ENCODE assay signal across 9 cellular contexts in the genomic region with DNA sequence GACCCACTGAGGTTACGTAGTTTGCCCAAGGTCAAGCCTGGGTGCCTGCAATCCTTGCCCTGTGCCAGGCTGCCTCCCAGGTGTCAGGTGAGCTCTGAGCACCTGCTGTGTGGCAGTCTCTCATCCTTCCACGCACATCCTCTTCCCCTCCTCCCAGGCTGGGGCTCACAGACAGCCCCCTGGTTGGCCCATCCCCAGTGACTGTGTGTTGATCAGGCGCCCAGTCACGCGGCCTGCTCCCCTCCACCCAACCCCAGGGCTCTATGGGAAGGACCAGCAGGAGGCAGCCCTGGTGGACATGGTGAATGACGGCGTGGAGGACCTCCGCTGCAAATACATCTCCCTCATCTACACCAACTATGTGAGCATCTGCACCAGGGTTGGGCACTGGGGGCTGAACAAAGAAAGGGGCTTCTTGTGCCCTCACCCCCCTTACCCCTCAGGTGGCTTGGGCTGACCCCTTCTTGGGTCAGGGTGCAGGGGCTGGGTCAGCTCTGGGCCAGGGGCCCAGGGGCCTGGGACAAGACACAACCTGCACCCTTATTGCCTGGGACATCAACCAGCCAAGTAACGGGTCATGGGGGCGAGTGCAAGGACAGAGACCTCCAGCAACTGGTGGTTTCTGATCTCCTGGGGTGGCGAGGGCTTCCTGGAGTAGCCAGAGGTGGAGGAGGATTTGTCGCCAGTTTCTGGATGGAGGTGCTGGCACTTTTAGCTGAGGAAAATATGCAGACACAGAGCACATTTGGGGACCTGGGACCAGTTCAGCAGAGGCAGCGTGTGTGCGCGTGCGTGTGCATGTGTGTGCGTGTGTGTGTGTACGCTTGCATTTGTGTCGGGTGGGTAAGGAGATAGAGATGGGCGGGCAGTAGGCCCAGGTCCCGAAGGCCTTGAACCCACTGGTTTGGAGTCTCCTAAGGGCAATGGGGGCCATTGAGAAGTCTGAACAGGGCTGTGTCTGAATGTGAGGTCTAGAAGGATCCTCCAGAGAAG. TPM values are rescaled to one million over a fixed set of nuclear protein-coding genes. Genes with fewer than 3 reads are reported as not detected.
A peak's percentile ranks its signal among the peaks of the same experiment; 100 is the strongest.
DNase-seq lines count a peak whose midpoint lies in the region; ATAC-seq, FAIRE-seq and TF ChIP-seq lines count a peak whose summit lies in the region.
"Had no signal": no experiment of that assay in that cellular context is flagged by ENCODE, and none has a peak within 500 bp of the region (broad histone marks: within the 10 kb centered on the region; RNA-seq: fewer than 3 reads in every experiment).

No MANE protein-coding gene starts in this region.

- no peak overlapping the region for H2BK15ac ChIP-seq in mesenchymal stem cell (ENCODE audit: low read depth, poor library complexity, severe bottlenecking)

- no peak for TF ChIP-seq EP300 in K562 (IDR thresholded peaks at IDR 0.05; ENCODE audit: low read length)

- peak overlapping the region; percentile 77 for H4K91ac ChIP-seq in mesenchymal stem cell (ENCODE audit: low read length)

- H2AFZ ChIP-seq in K562 (ENCODE audit: low read depth, low read length) = no peak overlapping the region
- no peak overlapping the region for H2AFZ ChIP-seq in mesenchymal stem cell (ENCODE audit: low read depth, low read length)

- H3K27me3 ChIP-seq in heart right ventricle (no peaks in the 10 kb centered on the region), K562 (ENCODE audit: control insufficient read depth in 2 of 2, insufficient read depth in 2 of 2, low read length in 2 of 2) (no peaks in the 10 kb centered on the region), mesenchymal stem cell (ENCODE audit: control insufficient read depth in 1 of 2, insufficient read depth in 1 of 2, low read length in 2 of 2) (peaks cover 0 to 19% of the 10 kb centered on the region in 2 experiments), vagina (no peaks in the 10 kb centered on the region)

- no TSS peak for BruUV-seq in K562 (replicated peaks; lab: Mats Ljungman, UMichigan)

- no peak for DNase-seq in heart right ventricle
- DNase-seq in Right ventricle myocardium inferior (ENCODE audit: missing footprints) = no peak
- peak; percentile 25 to 59 (median 54) for DNase-seq in K562 (ENCODE audit: extremely low read depth in 1 of 4, low spot score in 3 of 4)
- peak; percentile 21 for DNase-seq in mesenchymal stem cell
- no peak for DNase-seq in vagina (ENCODE audit: extremely low spot score in 2 of 2)
- no peak for DNase-seq in putamen (ENCODE audit: low spot score)
- no peak for DNase-seq in T1000 (lab: John Stamatoyannopoulos, UW)
- DNase-seq: NCI-H226 had no signal

- no peak for TF ChIP-seq RAD21 in K562 (CRISPR knock-in tag; conservative IDR thresholded peaks at IDR 0.05 in 1 of 2, IDR thresholded peaks at IDR 0.05 in 1 of 2)

- intact Hi-C loops in heart right ventricle (cut with DNase I) = loop anchor here in 2 of 10 donors (5.0 to 10.0 kb wide), 2 partner anchors 78 to 80 kb away; a partner anchor contains a TSS
- intact Hi-C loops in Right ventricle myocardium inferior (cut with DNase I) = loop anchor here (1.0 kb wide), 1 partner anchor 21 kb away; a partner anchor contains a TSS
- intact Hi-C loops in K562 (cut with micrococcal nuclease) = loop anchor here (5.0 kb wide), 3 partner anchors 78 to 233 kb away; a partner anchor contains a TSS
- intact Hi-C loops in vagina (cut with DNase I) = loop anchor here (5.0 kb wide), 1 partner anchor 78 kb away; a partner anchor contains a TSS

- peak overlapping the region in 1 of 2 experiments; percentile 8 for H3K14ac ChIP-seq in mesenchymal stem cell (ENCODE audit: low read length in 2 of 2)

- peak overlapping the region in 9 of 10 donors; percentile 51 to 92 (median 80) for H3K4me3 ChIP-seq in heart right ventricle
- peak overlapping the region; percentile 62 for H3K4me3 ChIP-seq in K562
- peak overlapping the region; percentile 84 to 85 for H3K4me3 ChIP-seq in mesenchymal stem cell (ENCODE audit: insufficient read depth in 1 of 2, low read depth in 1 of 2, low read length in 2 of 2)
- H3K4me3 ChIP-seq in vagina = peak overlapping the region; percentile 97

- H3K9me1 ChIP-seq in K562 (ENCODE audit: control insufficient read depth, insufficient read depth, low read length) = peaks cover 5% of the 10 kb centered on the region

- peaks cover 43% of the 10 kb centered on the region for H3K79me2 ChIP-seq in K562 (ENCODE audit: control insufficient read depth, insufficient read depth, low read length)

- CTCF ChIA-PET in K562 (lab: Yijun Ruan, JAX; ENCODE audit: low intra/inter-chr PET ratio) = no interaction called here

- H4K20me1 ChIP-seq in K562 (replicated peaks; ENCODE audit: control insufficient read depth, insufficient read depth, low read length) = peaks cover 14% of the 10 kb centered on the region; the same call in 1 of the 2 replicates

- peaks cover 0 to 46% (median 6%) of the 10 kb centered on the region in 9 donors for H3K36me3 ChIP-seq in heart right ventricle
- peaks cover 41% of the 10 kb centered on the region for H3K36me3 ChIP-seq in K562 (ENCODE audit: control insufficient read depth, insufficient read depth, low read length)
- peaks cover 27 to 39% of the 10 kb centered on the region in 2 experiments for H3K36me3 ChIP-seq in mesenchymal stem cell (ENCODE audit: control insufficient read depth in 1 of 2, insufficient read depth in 2 of 2, low read depth in 1 of 2, low read length in 2 of 2)
- peaks cover 0 to 29% of the 10 kb centered on the region in 2 donors for H3K36me3 ChIP-seq in vagina

- H2BK120ac ChIP-seq in mesenchymal stem cell (ENCODE audit: low read depth, low read length) = peak overlapping the region; percentile 35

- FAIRE-seq in K562 (lab: Jason Lieb, UNC) = no peak

- 87 to 92% methylated on average over 21 of the region's 21 CpGs for WGBS in heart right ventricle, 2 donors
- 72% methylated on average over 21 of the region's 21 CpGs for WGBS in K562 (ENCODE audit: insufficient coverage, low coverage, missing lambda C conversion rate)
- 85% methylated on average over 21 of the region's 21 CpGs for WGBS in mesenchymal stem cell

- no peak for TF ChIP-seq CTCF in heart right ventricle (IDR thresholded peaks at IDR 0.05)
- TF ChIP-seq CTCF in K562 (IDR thresholded peaks at IDR 0.05 in 2 of 3, conservative IDR thresholded peaks at IDR 0.05 in 1 of 3; ENCODE audit: insufficient read depth in 2 of 3, low read depth in 1 of 3, low read length in 3 of 3) = no peak
- no peak for TF ChIP-seq CTCF in vagina (IDR thresholded peaks at IDR 0.05)

- no peak overlapping the region for H2AK5ac ChIP-seq in mesenchymal stem cell (ENCODE audit: low read length, severe bottlenecking)

- H3K4me1 ChIP-seq in heart right ventricle = peaks cover 0 to 42% (median 16%) of the 10 kb centered on the region in 9 donors
- peaks cover 21 to 42% of the 10 kb centered on the region in 2 experiments; a peak in 4 of 5 replicates for H3K4me1 ChIP-seq in K562 (replicated peaks in 1 of 2; ENCODE audit: control insufficient read depth in 2 of 2, insufficient read depth in 2 of 2, low read length in 2 of 2)
- H3K4me1 ChIP-seq in mesenchymal stem cell (ENCODE audit: control insufficient read depth, insufficient read depth, low read depth, low read length) = peaks cover 33% of the 10 kb centered on the region
- peaks cover 37% of the 10 kb centered on the region for H3K4me1 ChIP-seq in vagina

- no peak for TF ChIP-seq POLR2A in K562 (conservative IDR thresholded peaks at IDR 0.05)
- peak in 1 of 2 donors; percentile 12 for TF ChIP-seq POLR2A in vagina (IDR thresholded peaks at IDR 0.05)

- H3K9me3 ChIP-seq in heart right ventricle (no peaks in the 10 kb centered on the region), K562 (replicated peaks; ENCODE audit: control insufficient read depth, insufficient read depth, low read depth, low read length) (no peaks in the 10 kb centered on the region), mesenchymal stem cell (ENCODE audit: control insufficient read depth, low read length) (no peaks in the 10 kb centered on the region), vagina (no peaks in the 10 kb centered on the region)

- peak overlapping the region; percentile 16 for H4K8ac ChIP-seq in mesenchymal stem cell (ENCODE audit: low read length)

- H3K4ac ChIP-seq in mesenchymal stem cell (ENCODE audit: low read depth in 1 of 2, low read length in 2 of 2) = peak overlapping the region; percentile 20 to 46

- peak overlapping the region; percentile 82 to 100 (median 97) for H3K27ac ChIP-seq in heart right ventricle
- peak overlapping the region; percentile 89 for H3K27ac ChIP-seq in K562 (ENCODE audit: extremely low read depth, low read depth, low read length)
- H3K27ac ChIP-seq in mesenchymal stem cell (ENCODE audit: low read length, poor library complexity, severe bottlenecking) = no peak overlapping the region
- peak overlapping the region; percentile 99 for H3K27ac ChIP-seq in vagina

- ATAC-seq in heart right ventricle = peak in 1 of 8 donors; percentile 4
- ATAC-seq in Right ventricle myocardium inferior = no peak
- ATAC-seq in K562 = peak; percentile 14; the same call in 2 of the 3 replicates
- ATAC-seq in HG03432 (IDR thresholded peaks at IDR 0.05; ENCODE audit: unreplicated experiment) = no peak

- H3K23ac ChIP-seq in mesenchymal stem cell (ENCODE audit: low read length in 2 of 2) = no peak overlapping the region

- H3K4me2 ChIP-seq in K562 (ENCODE audit: insufficient read depth, low read length) (peak overlapping the region; percentile 87), mesenchymal stem cell (ENCODE audit: low read length, poor library complexity, severe bottlenecking) (peak overlapping the region; percentile 76)

- no peak overlapping the region for H2BK12ac ChIP-seq in mesenchymal stem cell (ENCODE audit: low read length in 2 of 2)

- H3K79me1 ChIP-seq in mesenchymal stem cell (replicated peaks; ENCODE audit: low read length, poor library complexity, severe bottlenecking) = peaks cover 4% of the 10 kb centered on the region

- peak overlapping the region; percentile 34 to 94 for H3K18ac ChIP-seq in mesenchymal stem cell (ENCODE audit: low read depth in 1 of 2, low read length in 2 of 2)

- POLR2A ChIA-PET in K562 (lab: Yijun Ruan, JAX) = interaction anchor here (0.7 to 2.7 kb wide), 9 partner anchors 9 to 184 kb away, joined by 3 to 15 read pairs (median 6); a partner anchor contains a TSS

- H2BK5ac ChIP-seq in mesenchymal stem cell (ENCODE audit: low read depth, low read length, poor library complexity, severe bottlenecking) = no peak overlapping the region

- H3K9ac ChIP-seq in K562 (ENCODE audit: insufficient read depth in 1 of 2, low read depth in 2 of 2, low read length in 2 of 2) = peak overlapping the region; percentile 89 to 99
- peak overlapping the region; percentile 92 for H3K9ac ChIP-seq in mesenchymal stem cell (ENCODE audit: low read length)

- in situ Hi-C loops in K562 (cut with MboI) = no loop called here

RNA-seq across cellular contexts. Expression of a gene that starts 1.6 kb away (rescaled TPM):
- total RNA-seq in heart right ventricle = 100 to 1,000 TPM; 249 to 430 (median 303) TPM
- polyA plus RNA-seq in heart right ventricle = 100 to 1,000 TPM; 462 to 642 TPM
- total RNA-seq in Right ventricle myocardium inferior = 393 TPM
- total RNA-seq in K562 (2011; cell fraction: chromatin; rRNA removed; ENCODE audit: low replicate concordance) = 78.9 and 217 TPM in 2 replicates
- 419 and 483 TPM in 2 replicates for total RNA-seq in K562 (2011; cell fraction: nucleolus; rRNA removed)
- 278 and 289 TPM in 2 replicates for total RNA-seq in K562 (2011; cell fraction: nucleoplasm; rRNA removed)
- total RNA-seq in K562 (2014; rRNA removed) = 2,150 and 3,084 TPM in 2 replicates
- total RNA-seq in K562 (2014; rRNA removed; fragmentation: Illumina TruSeq; extraction: Trizol) = 412 and 592 TPM in 2 replicates
- total RNA-seq in K562 (2015; rRNA removed; fragmentation: Illumina TruSeq; extraction: Trizol) = 1,399 and 1,422 TPM in 2 replicates
- total RNA-seq in K562 (2021) = 1,400 and 1,492 TPM in 2 replicates
- polyA plus RNA-seq in K562 (2011; rRNA removed) = 910 and 997 TPM in 2 replicates
- 1,621 and 2,879 TPM in 2 replicates for polyA plus RNA-seq in K562 (2011; cell fraction: cytosol; rRNA removed)
- polyA plus RNA-seq in K562 (2011; cell fraction: nucleus; rRNA removed) = 798 and 965 TPM in 2 replicates
- polyA plus RNA-seq in K562 (2012) = 1,622 and 1,822 TPM in 2 replicates
- 1,177 and 1,409 TPM in 2 replicates for polyA plus RNA-seq in K562 (2014; fragmentation: Illumina TruSeq; extraction: Trizol)
- polyA plus RNA-seq in K562 (2014; fragmentation: Nextera tagmentation; extraction: Ambion mirVana) = 1,000 to 10,000 TPM in 1 of 2 experiments, 100 to 1,000 TPM in 1; 739 to 1,204 TPM
- polyA plus RNA-seq in K562 (2014; rRNA removed) = 1,679 and 1,695 TPM in 2 replicates
- 380 and 408 TPM in 2 replicates for polyA minus RNA-seq in K562 (2011; rRNA and poly(A)+ RNA removed)
- polyA minus RNA-seq in K562 (2011; cell fraction: cytosol; rRNA and poly(A)+ RNA removed) = 440 and 451 TPM in 2 replicates
- 118 and 167 TPM in 2 replicates for polyA minus RNA-seq in K562 (2011; cell fraction: nucleus; rRNA and poly(A)+ RNA removed)
- 535 TPM for polyA plus RNA-seq in mesenchymal stem cell (2013, experiment 1 of 2)
- 543 TPM for polyA plus RNA-seq in mesenchymal stem cell (2013, experiment 2 of 2)
- total RNA-seq in vagina = 2,739 TPM

RNA-seq across cellular contexts. Expression of a gene that starts 21.6 kb away (rescaled TPM):
- total RNA-seq in heart right ventricle = 100 to 1,000 TPM; 406 to 712 (median 638) TPM
- 100 to 1,000 TPM; 295 to 387 TPM for polyA plus RNA-seq in heart right ventricle
- 724 TPM for total RNA-seq in Right ventricle myocardium inferior
- 348 and 937 TPM in 2 replicates for total RNA-seq in K562 (2011; cell fraction: chromatin; rRNA removed; ENCODE audit: low replicate concordance)
- total RNA-seq in K562 (2011; cell fraction: nucleolus; rRNA removed) = 683 and 713 TPM in 2 replicates
- 505 and 528 TPM in 2 replicates for total RNA-seq in K562 (2011; cell fraction: nucleoplasm; rRNA removed)
- 408 and 468 TPM in 2 replicates for total RNA-seq in K562 (2014; rRNA removed)
- total RNA-seq in K562 (2014; rRNA removed; fragmentation: Illumina TruSeq; extraction: Trizol) = 111 and 135 TPM in 2 replicates
- 242 and 251 TPM in 2 replicates for total RNA-seq in K562 (2015; rRNA removed; fragmentation: Illumina TruSeq; extraction: Trizol)
- total RNA-seq in K562 (2021) = 404 and 408 TPM in 2 replicates
- 172 and 261 TPM in 2 replicates for polyA plus RNA-seq in K562 (2011; rRNA removed)
- polyA plus RNA-seq in K562 (2011; cell fraction: cytosol; rRNA removed) = 251 and 329 TPM in 2 replicates
- polyA plus RNA-seq in K562 (2011; cell fraction: nucleus; rRNA removed) = 669 and 851 TPM in 2 replicates
- polyA plus RNA-seq in K562 (2012) = 286 and 337 TPM in 2 replicates
- 209 and 273 TPM in 2 replicates for polyA plus RNA-seq in K562 (2014; fragmentation: Illumina TruSeq; extraction: Trizol)
- 10 to 100 TPM; 10.8 to 32.9 TPM for polyA plus RNA-seq in K562 (2014; fragmentation: Nextera tagmentation; extraction: Ambion mirVana)
- polyA plus RNA-seq in K562 (2014; rRNA removed) = 423 and 426 TPM in 2 replicates
- polyA minus RNA-seq in K562 (2011; rRNA and poly(A)+ RNA removed) = 81.2 and 91.3 TPM in 2 replicates
- polyA minus RNA-seq in K562 (2011; cell fraction: cytosol; rRNA and poly(A)+ RNA removed) = 141 and 202 TPM in 2 replicates
- 134 and 170 TPM in 2 replicates for polyA minus RNA-seq in K562 (2011; cell fraction: nucleus; rRNA and poly(A)+ RNA removed)
- polyA plus RNA-seq in mesenchymal stem cell (2013, experiment 1 of 2) = 65.0 TPM
- polyA plus RNA-seq in mesenchymal stem cell (2013, experiment 2 of 2) = 60.8 TPM
- total RNA-seq in vagina = 254 TPM

RNA-seq across cellular contexts. Expression of a gene that starts 44.6 kb away (rescaled TPM):
- total RNA-seq in heart right ventricle (10 to 100 TPM; 40.5 to 93.4 (median 51.7) TPM), Right ventricle myocardium inferior (104 TPM), K562 (2014; rRNA removed) (23.8 and 36.3 TPM in 2 replicates), K562 (2014; rRNA removed; fragmentation: Illumina TruSeq; extraction: Trizol) (1.5 and 2.0 TPM in 2 replicates), K562 (2015; rRNA removed; fragmentation: Illumina TruSeq; extraction: Trizol) (6.2 and 6.6 TPM in 2 replicates), K562 (2021) (26.7 and 27.8 TPM in 2 replicates), vagina (23.8 TPM)
- polyA plus RNA-seq in heart right ventricle (100 to 1,000 TPM in 1 of 2 donors, 10 to 100 TPM in 1; 48.1 to 107 TPM), K562 (2011; rRNA removed) (4.3 and 6.2 TPM in 2 replicates), K562 (2014; fragmentation: Illumina TruSeq; extraction: Trizol) (5.0 and 14.0 TPM in 2 replicates), K562 (2014; fragmentation: Nextera tagmentation; extraction: Ambion mirVana) (under 1 TPM; 0.23 to 0.85 TPM), K562 (2014; rRNA removed) (21.7 and 27.2 TPM in 2 replicates)
- total RNA-seq in K562 (2011; cell fraction: chromatin; rRNA removed; ENCODE audit: low replicate concordance) = 2.8 and 15.1 TPM in 2 replicates
- total RNA-seq in K562 (2011; cell fraction: nucleolus; rRNA removed) = 22.0 and 23.0 TPM in 2 replicates
- 9.8 and 13.5 TPM in 2 replicates for total RNA-seq in K562 (2011; cell fraction: nucleoplasm; rRNA removed)
- polyA plus RNA-seq in K562 (2011; cell fraction: cytosol; rRNA removed) = 11.0 and 34.8 TPM in 2 replicates
- polyA plus RNA-seq in K562 (2011; cell fraction: nucleus; rRNA removed) = 27.2 and 46.8 TPM in 2 replicates
- 20.9 and 25.8 TPM in 2 replicates for polyA plus RNA-seq in K562 (2012)
- polyA minus RNA-seq in K562 (2011; rRNA and poly(A)+ RNA removed) = 0.72 and 1.2 TPM in 2 replicates
- polyA minus RNA-seq in K562 (2011; cell fraction: cytosol; rRNA and poly(A)+ RNA removed) = 5.7 and 7.1 TPM in 2 replicates
- 11.9 and 15.1 TPM in 2 replicates for polyA minus RNA-seq in K562 (2011; cell fraction: nucleus; rRNA and poly(A)+ RNA removed)
- 6.9 TPM for polyA plus RNA-seq in mesenchymal stem cell (2013, experiment 1 of 2)
- polyA plus RNA-seq in mesenchymal stem cell (2013, experiment 2 of 2) = 6.6 TPM

RNA-seq across cellular contexts. Expression of a gene that starts 54.4 kb away (rescaled TPM):
- total RNA-seq in heart right ventricle (under 1 TPM in 3 of 10 donors, not detected in 7; 0.17 to 0.44 (median 0.28) TPM), Right ventricle myocardium inferior (0.41 TPM), K562 (2014; rRNA removed) (not detected in 2 replicates), K562 (2014; rRNA removed; fragmentation: Illumina TruSeq; extraction: Trizol) (not detected in 2 replicates), K562 (2015; rRNA removed; fragmentation: Illumina TruSeq; extraction: Trizol) (not detected in 2 replicates), K562 (2021) (not detected in 2 replicates), vagina (not detected)
- polyA plus RNA-seq in heart right ventricle (not detected), K562 (2011; rRNA removed) (not detected in 2 replicates), K562 (2014; fragmentation: Illumina TruSeq; extraction: Trizol) (not detected in 2 replicates), K562 (2014; fragmentation: Nextera tagmentation; extraction: Ambion mirVana) (not detected), K562 (2014; rRNA removed) (not detected in 2 replicates)
- total RNA-seq in K562 (2011; cell fraction: chromatin; rRNA removed; ENCODE audit: low replicate concordance) = not detected in 2 replicates
- total RNA-seq in K562 (2011; cell fraction: nucleolus; rRNA removed) = not detected in 2 replicates
- not detected in 2 replicates for total RNA-seq in K562 (2011; cell fraction: nucleoplasm; rRNA removed)
- not detected in 2 replicates for polyA plus RNA-seq in K562 (2011; cell fraction: cytosol; rRNA removed)
- polyA plus RNA-seq in K562 (2011; cell fraction: nucleus; rRNA removed) = not detected in 2 replicates
- polyA plus RNA-seq in K562 (2012) = 0.14 and 0.18 TPM in 2 replicates
- polyA minus RNA-seq in K562 (2011; rRNA and poly(A)+ RNA removed) = not detected in 2 replicates
- not detected in 2 replicates for polyA minus RNA-seq in K562 (2011; cell fraction: cytosol; rRNA and poly(A)+ RNA removed)
- polyA minus RNA-seq in K562 (2011; cell fraction: nucleus; rRNA and poly(A)+ RNA removed) = not detected in 2 replicates
- not detected for polyA plus RNA-seq in mesenchymal stem cell (2013, experiment 1 of 2)
- not detected for polyA plus RNA-seq in mesenchymal stem cell (2013, experiment 2 of 2)

Comparison
In these comparisons a context has a peak if more than half of its experiments do, and no peak if none do; other contexts are left out.
1. DNase-seq: peak in K562 (4 of 4) and mesenchymal stem cell (single experiment); none in heart right ventricle (0 of 2), Right ventricle myocardium inferior (single experiment), vagina (0 of 2), putamen (single experiment) and T1000 (single experiment).
2. Peak in every context shown above with its lines, with median percentiles within 50 percentile points of each other: H3K4me3 ChIP-seq.